Comparison of ENCODE assay signal across 23 cellular contexts in the genomic region with DNA sequence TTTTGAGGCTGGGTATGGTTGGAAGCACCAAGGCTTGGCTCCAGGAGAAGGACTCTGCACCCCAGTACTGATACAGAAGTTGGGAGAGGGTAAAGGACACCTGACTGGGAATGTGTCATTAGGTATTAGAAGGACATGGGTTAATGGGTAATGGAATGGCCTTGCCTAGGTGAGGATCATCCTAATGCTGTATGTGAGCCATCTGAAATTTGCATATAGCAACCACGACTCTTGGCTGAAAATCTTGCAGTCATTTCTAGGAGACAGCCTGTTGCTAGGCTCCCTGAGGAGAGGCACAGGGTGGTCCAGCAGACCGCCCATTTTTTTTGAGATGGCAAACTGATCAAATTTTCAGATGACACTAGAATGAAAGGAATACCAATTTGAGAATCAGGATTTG.
"Had no signal": no experiment of that assay in that cellular context is flagged by ENCODE, and none has a peak within 500 bp of the region (broad histone marks: within the 10 kb centered on the region; RNA-seq: fewer than 3 reads in every experiment).

No MANE protein-coding gene starts in this region.

- ATAC-seq: foreskin keratinocyte; left colon; naive thymus-derived CD4-positive, alpha-beta T cell; right lobe of liver; stimulated activated memory B cell treated with anti-CD40 and anti-IgM and Interleukin-4, amounts not matched to agents 10 μg/mL and 1 μg/mL and 100 μg/mL, for 72 hours had no signal

- H3K4me3 Mint-ChIP-seq: endodermal cell; naive thymus-derived CD4-positive, alpha-beta T cell; nephron progenitor cell; stimulated activated memory B cell treated with anti-CD40 and anti-IgM and Interleukin-4, amounts not matched to agents 10 μg/mL and 1 μg/mL and 100 μg/mL, for 72 hours had no signal

- H3K27ac Mint-ChIP-seq: endodermal cell; naive thymus-derived CD4-positive, alpha-beta T cell; nephron progenitor cell; stimulated activated memory B cell treated with anti-CD40 and anti-IgM and Interleukin-4, amounts not matched to agents 10 μg/mL and 1 μg/mL and 100 μg/mL, for 72 hours had no signal

- H3K36me3 ChIP-seq: colonic mucosa, prostate gland, right lobe of liver, spleen, stomach, thoracic aorta, transverse colon had no signal

- H3K4me1 ChIP-seq: colonic mucosa, foreskin keratinocyte, prostate gland, right lobe of liver, stomach, transverse colon had no signal

- H3K27ac ChIP-seq: colonic mucosa, foreskin keratinocyte, parathyroid adenoma, prostate gland, right lobe of liver, spleen, stomach, thoracic aorta, transverse colon had no signal

- H3K9me3 ChIP-seq: colonic mucosa, prostate gland, right lobe of liver, thoracic aorta, transverse colon had no signal

- H3K4me3 ChIP-seq: colonic mucosa, prostate gland, right lobe of liver, spleen, stomach, thoracic aorta, transverse colon had no signal

- H3K27me3 ChIP-seq: colonic mucosa, foreskin keratinocyte, right lobe of liver, transverse colon had no signal

- DNase-seq: colonic mucosa; dermis blood vessel endothelial cell; endodermal cell; erythroblast; foreskin keratinocyte; kidney; left colon; mesendoderm; naive thymus-derived CD4-positive, alpha-beta T cell; nephron progenitor cell; right lobe of liver; spleen; stimulated activated CD4-positive, alpha-beta T cell treated with anti-CD3 and anti-CD28 coated beads, Interleukin-15, amount 100 ng/mL, for 24 hours; stimulated activated CD4-positive, alpha-beta T cell treated with anti-CD3 and anti-CD28 coated beads, Interleukin-1b, Interleukin-23, amount 100 ng/mL, for 48 hours; stimulated activated CD4-positive, alpha-beta T cell treated with anti-CD3 and anti-CD28 coated beads, Interleukin-4, amount 100 ng/mL, for 24 hours; stomach; substantia nigra; transverse colon had no signal

- FAIRE-seq: endothelial cell of umbilical vein, kidney had no signal

- H3K27me3 Mint-ChIP-seq: stimulated activated memory B cell treated with anti-CD40 and anti-IgM and Interleukin-4, amounts not matched to agents 10 μg/mL and 1 μg/mL and 100 μg/mL, for 72 hours had no signal

- H3K9me3 Mint-ChIP-seq: stimulated activated memory B cell treated with anti-CD40 and anti-IgM and Interleukin-4, amounts not matched to agents 10 μg/mL and 1 μg/mL and 100 μg/mL, for 72 hours had no signal
